Comparison of ENCODE assay signal across 8 cellular contexts in the genomic region with DNA sequence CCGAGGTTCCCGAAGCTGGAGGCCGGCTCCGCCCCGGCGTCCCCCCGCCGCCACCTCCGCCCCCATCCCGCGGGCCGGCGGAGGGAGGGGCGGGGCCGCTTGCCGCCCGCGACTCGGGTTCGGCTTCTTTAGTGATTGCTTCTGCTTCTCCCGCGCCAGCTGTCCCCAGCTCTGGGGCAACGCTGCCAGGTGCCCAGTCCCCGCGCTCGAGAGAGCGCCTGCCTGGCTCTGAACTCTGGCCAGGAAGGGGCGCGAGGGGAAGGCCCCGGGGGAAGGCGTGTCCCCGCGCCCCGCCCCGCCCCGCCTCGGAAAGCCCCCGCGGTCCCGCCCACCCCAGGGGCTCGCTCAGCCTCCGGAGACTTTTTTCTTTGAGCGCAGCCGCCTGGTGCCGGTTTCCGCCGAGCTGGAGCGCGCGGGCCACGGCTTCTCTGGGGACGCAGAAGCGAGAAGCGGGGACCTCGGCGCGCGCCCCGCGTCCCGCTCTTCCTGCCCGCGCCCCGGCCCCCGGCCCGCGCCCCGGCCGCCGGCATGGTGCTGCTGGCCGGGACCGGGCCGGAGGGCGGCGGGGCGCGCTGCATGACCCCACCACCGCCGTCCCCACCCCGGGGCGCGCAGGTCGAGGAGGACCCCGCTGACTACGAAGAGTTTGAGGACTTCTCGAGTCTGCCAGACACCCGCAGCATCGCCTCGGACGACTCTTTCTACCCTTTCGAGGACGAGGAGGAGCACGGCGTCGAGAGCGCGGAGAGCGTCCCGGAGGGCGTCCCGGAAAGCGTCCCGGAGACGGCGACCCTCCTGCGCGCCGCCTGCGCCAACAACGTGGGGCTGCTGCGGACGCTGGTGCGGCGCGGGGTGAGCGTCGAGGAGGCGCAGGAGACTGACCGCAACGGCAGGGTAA. TPM values are rescaled to one million over a fixed set of nuclear protein-coding genes. Genes with fewer than 3 reads are reported as not detected.
A peak's percentile ranks its signal among the peaks of the same experiment; 100 is the strongest.
DNase-seq lines count a peak whose midpoint lies in the region; ATAC-seq and TF ChIP-seq lines count a peak whose summit lies in the region.

A gene (plus strand): TSS at position 131 of the 898 bp plus-strand sequence. CDS start 398 bp downstream, at position 529.

- H3K4me3 Mint-ChIP-seq in immature natural killer cell: peak within 1 kb of the TSS; percentile 82 to 91 (median 86)

- in situ Hi-C loops in GM13977 (cut with MboI; ENCODE audit: low pct_unique_long_range_greater_than_20kb, low sequenced_read_pairs, unreplicated experiment): no loop called here
- in situ Hi-C loops in astrocyte of the spinal cord (cut with HindIII; ENCODE audit: low sequenced_read_pairs): no loop called here

- TF ChIP-seq CTCF in GM13977 (IDR thresholded peaks at IDR 0.05; ENCODE audit: extremely low read depth, insufficient read depth, missing control alignments) (no peak), astrocyte of the spinal cord (IDR thresholded peaks at IDR 0.05; ENCODE audit: low read depth, low read length) (no peak)

- H3K4me3 ChIP-seq in astrocyte of the spinal cord (ENCODE audit: low read depth, low read length): peak within 1 kb of the TSS; percentile 69

- peaks cover 0 to 5% (median 4%) of the 10 kb centered on the region in 3 donors for H3K27me3 Mint-ChIP-seq in immature natural killer cell (ENCODE audit: low read depth in 3 of 3)

- peak; percentile 94 for DNase-seq in GM13977 (ENCODE audit: low spot score)
- DNase-seq in NCI-H1105 treated with DMSO at 0.1 percent for 48 hours (lab: John Stamatoyannopoulos, UW): peak; percentile 74
- DNase-seq in T1000 (lab: John Stamatoyannopoulos, UW): peak; percentile 33
- peak; percentile 66 for DNase-seq in astrocyte of the spinal cord (ENCODE audit: low read depth, low spot score)
- peak; percentile 66 to 72 (median 70) for DNase-seq in immature natural killer cell
- peak; percentile 54 to 82 (median 67) for DNase-seq in stimulated activated CD4-positive, alpha-beta T cell treated with anti-CD3 and anti-CD28 coated beads, Interleukin-1b, Interleukin-23, amount 100 ng/mL, for 24 hours (ENCODE audit: low read depth in 4 of 4, low spot score in 1 of 4)
- DNase-seq in middle frontal gyrus (ENCODE audit: extremely low spot score, low spot score): no peak

- no peaks in the 10 kb centered on the region for H3K9me3 Mint-ChIP-seq in immature natural killer cell

- peak; percentile 55 for ATAC-seq in HG02642 (IDR thresholded peaks at IDR 0.05; ENCODE audit: poor library complexity, unreplicated experiment)

- peaks cover 12 to 15% of the 10 kb centered on the region in 2 donors for H3K4me1 Mint-ChIP-seq in immature natural killer cell

- H3K36me3 Mint-ChIP-seq in immature natural killer cell: no peaks in the 10 kb centered on the region

- H3K27ac Mint-ChIP-seq in immature natural killer cell: peak within 1 kb of the TSS in 1 of 6 donors; percentile 48

RNA-seq across cellular contexts. Expression of the gene that starts here (rescaled TPM):
- polyA plus RNA-seq in immature natural killer cell: under 1 TPM in 2 of 3 donors, not detected in 1; 0.13 to 0.15 TPM

Comparison
In these comparisons a context has a peak if more than half of its experiments do, and no peak if none do; other contexts are left out.
1. Peak in DNase-seq in immature natural killer cell; RNA of the gene not detected or under 1 TPM.